ENCODE assay signal across 9 cellular contexts in the genomic region with DNA sequence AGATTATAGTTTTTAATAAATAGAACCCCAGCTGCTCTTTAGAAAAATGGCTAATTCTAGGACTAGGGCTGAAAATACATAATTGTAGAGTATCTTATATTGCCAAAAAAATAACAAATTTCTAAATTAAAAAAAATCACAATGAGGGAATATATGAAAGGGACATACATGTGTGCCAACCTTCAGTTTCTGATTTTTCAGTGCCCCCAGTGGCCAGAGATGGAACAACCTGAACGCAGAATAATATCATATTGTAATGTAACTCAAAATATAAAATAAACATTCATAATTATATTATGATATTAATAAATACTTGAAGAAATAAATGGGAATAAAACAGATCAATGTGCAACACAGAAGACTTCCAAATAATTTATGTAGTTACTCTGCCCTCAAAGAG.
DNase-seq lines count a peak whose midpoint lies in the region; ATAC-seq and TF ChIP-seq lines count a peak whose summit lies in the region.
"Had no signal": no experiment of that assay in that cellular context is flagged by ENCODE, and none has a peak within 500 bp of the region (broad histone marks: within the 10 kb centered on the region; RNA-seq: fewer than 3 reads in every experiment).

No MANE protein-coding gene starts in this region.

- H3K27ac ChIP-seq in A673 (ENCODE audit: low read depth, low read length, poor library complexity, severe bottlenecking) (no peak overlapping the region), RWPE1 (no peak overlapping the region), foreskin keratinocyte (no peak overlapping the region)
- no peak overlapping the region for H3K27ac ChIP-seq in effector memory CD4-positive, alpha-beta T cell (ENCODE audit: insufficient read depth, low read length, poor library complexity, severe bottlenecking)

- H3K27me3 ChIP-seq in A673 (replicated peaks; ENCODE audit: insufficient read depth, low read depth, low read length, poor library complexity), result no peaks in the 10 kb centered on the region
- no peaks in the 10 kb centered on the region for H3K27me3 ChIP-seq in foreskin keratinocyte
- H3K27me3 ChIP-seq in effector memory CD4-positive, alpha-beta T cell (replicated peaks; ENCODE audit: control insufficient read depth, insufficient read depth, low read length, poor library complexity, severe bottlenecking), result no peaks in the 10 kb centered on the region

- TF ChIP-seq CTCF in A673 (conservative IDR thresholded peaks at IDR 0.05; ENCODE audit: low read depth, low read length), result peak; percentile 38; the same call in 1 of the 2 replicates
- 0 out of 2 replicates have a peak, but pooled peaks have one; percentile 13 for TF ChIP-seq CTCF in RWPE1 (conservative IDR thresholded peaks at IDR 0.05; ENCODE audit: low read depth)
- peak; percentile 60 for TF ChIP-seq CTCF in foreskin keratinocyte (conservative IDR thresholded peaks at IDR 0.05)
- no peak for TF ChIP-seq CTCF in lower leg skin (IDR thresholded peaks at IDR 0.05)

- BruUV-seq in A673 (replicated peaks; lab: Mats Ljungman, UMichigan), result no TSS peak

- H3K4me3 ChIP-seq in A673 (ENCODE audit: low read depth, low read length, poor library complexity, severe bottlenecking) (no peak overlapping the region), lower leg skin (ENCODE audit: low read depth, poor library complexity, severe bottlenecking) (no peak overlapping the region)
- no peak overlapping the region for H3K4me3 ChIP-seq in effector memory CD4-positive, alpha-beta T cell (ENCODE audit: insufficient read depth, low read depth, low read length, poor library complexity, severe bottlenecking)

- H3K9me3 ChIP-seq in A673 (ENCODE audit: low read depth, low read length, poor library complexity, severe bottlenecking), result peaks cover 4% of the 10 kb centered on the region
- H3K9me3 ChIP-seq in effector memory CD4-positive, alpha-beta T cell (ENCODE audit: control insufficient read depth, low read length), result no peaks in the 10 kb centered on the region

- DNase-seq in A673 (ENCODE audit: low spot score), result no peak
- no peak for DNase-seq in RWPE1 (ENCODE audit: low spot score)
- DNase-seq in foreskin keratinocyte, result no peak
- DNase-seq in effector memory CD4-positive, alpha-beta T cell, result no peak
- DNase-seq in T-helper 9 cell, result no peak
- DNase-seq in lower leg skin (ENCODE audit: low spot score in 2 of 2), result no peak
- DNase-seq in HPDE6-E6E7 (ENCODE audit: extremely low spot score), result no peak
- DNase-seq: NCI-H2227 treated with DMSO at 0.1 percent for 48 hours had no signal

- intact Hi-C loops in A673 (cut with micrococcal nuclease; ENCODE audit: unreplicated experiment) (no loop called here), lower leg skin (cut with DNase I; ENCODE audit: low total_unique reads) (no loop called here)

- no peaks in the 10 kb centered on the region for H3K4me1 ChIP-seq in A673 (ENCODE audit: insufficient read depth, low read length, poor library complexity, severe bottlenecking)
- H3K4me1 ChIP-seq in foreskin keratinocyte, result peaks cover 22% of the 10 kb centered on the region
- no peaks in the 10 kb centered on the region for H3K4me1 ChIP-seq in effector memory CD4-positive, alpha-beta T cell (ENCODE audit: control insufficient read depth, insufficient read depth, low read length, poor library complexity, severe bottlenecking)

- POLR2A ChIA-PET in A673 (lab: Charles Lee; ENCODE audit: low non-redundant PET), result no interaction called here
- POLR2A ChIA-PET in RWPE1 (lab: Yijun Ruan, JAX; ENCODE audit: low non-redundant PET), result no interaction called here

- TF ChIP-seq POLR2A in GM18505 (IDR thresholded peaks at IDR 0.05; ENCODE audit: borderline replicate concordance, extremely low read depth, insufficient read depth, insufficient read length), result no peak
- TF ChIP-seq POLR2A in lower leg skin (IDR thresholded peaks at IDR 0.05), result no peak

- CTCF ChIA-PET in A673 (lab: Charles Lee), result no interaction called here
- CTCF ChIA-PET in RWPE1 (lab: Yijun Ruan, JAX), result no interaction called here

- 81 to 88% methylated on average over 1 of the region's 1 CpG for WGBS in lower leg skin, 2 donors

- H3K36me3 ChIP-seq in A673 (ENCODE audit: insufficient read depth, low read length, poor library complexity, severe bottlenecking), result no peaks in the 10 kb centered on the region
- H3K36me3 ChIP-seq in effector memory CD4-positive, alpha-beta T cell (ENCODE audit: control insufficient read depth, insufficient read depth, low read length), result no peaks in the 10 kb centered on the region

- peak; percentile 64 for ATAC-seq in GM18505 (IDR thresholded peaks at IDR 0.05; ENCODE audit: unreplicated experiment)
- no peak for ATAC-seq in foreskin keratinocyte

Comparison
In these comparisons a context has a peak if more than half of its experiments do, and no peak if none do; other contexts are left out.
1. CTCF ChIP-seq: peak in A673 (single experiment), RWPE1 (single experiment) and foreskin keratinocyte (single experiment); none in lower leg skin (0 of 3).